In the genomic region with DNA sequence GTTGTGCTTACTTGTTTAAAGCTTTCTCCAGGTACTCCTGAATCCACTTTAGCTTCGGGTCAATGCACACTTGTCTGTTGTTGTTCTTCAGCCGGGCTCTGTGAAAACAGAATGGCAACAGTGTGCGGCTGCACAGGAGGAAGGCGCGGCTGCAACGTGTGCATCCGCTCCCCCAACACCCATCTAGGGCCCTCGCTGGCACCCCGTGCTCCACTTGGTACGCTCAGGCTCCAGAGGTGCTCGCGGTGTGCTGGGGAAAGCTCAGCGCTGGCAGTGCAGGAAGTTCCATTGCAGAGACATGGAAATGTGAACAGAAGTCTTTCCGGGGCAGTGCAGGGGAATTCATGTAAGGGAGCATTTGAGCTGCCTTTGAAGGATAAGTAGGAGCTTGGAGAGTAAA, we compare ENCODE assay signal across 29 cellular contexts. TPM values are rescaled to one million over a fixed set of nuclear protein-coding genes. Genes with fewer than 3 reads are reported as not detected.
"Had no signal": no experiment of that assay in that cellular context is flagged by ENCODE, and none has a peak within 500 bp of the region (broad histone marks: within the 10 kb centered on the region; RNA-seq: fewer than 3 reads in every experiment).

No MANE protein-coding gene starts in this region.

- H3K9me3 Mint-ChIP-seq: activated CD4-positive, alpha-beta memory T cell treated with anti-CD3 and anti-CD28 coated beads, Interleukin-2, amount 10 ng/mL, durations not matched to agents 7 days and 5 days; activated naive CD4-positive, alpha-beta T cell treated with anti-CD3 and anti-CD28 coated beads, Interleukin-2, amount 50 U/mL, for 72 hours; activated naive CD8-positive, alpha-beta T cell treated with anti-CD3 and anti-CD28 coated beads, Interleukin-2, amount 50 U/mL, for 24 hours; activated T-helper 17 cell treated with anti-CD3 and anti-CD28 coated beads, Interleukin-2, amount 50 U/mL, for 72 hours; central memory CD8-positive, alpha-beta T cell; IgD-negative memory B cell; T-cell had no signal

- DNase-seq: activated CD4-positive, alpha-beta memory T cell treated with anti-CD3 and anti-CD28 coated beads, Interleukin-2, amount 10 ng/mL, durations not matched to agents 7 days and 5 days; activated CD4-positive, alpha-beta T cell treated with anti-CD3 and anti-CD28 coated beads, Interleukin-2, amount 50 U/mL, for 1 hour; activated CD4-positive, CD25-positive, alpha-beta regulatory T cell; activated naive CD8-positive, alpha-beta T cell treated with anti-CD3 and anti-CD28 coated beads, Interleukin-2, amount 50 U/mL, for 24 hours; activated T-cell treated with anti-CD3 and anti-CD28 coated beads for 4 hours; activated T-cell treated with anti-CD3 and anti-CD28 coated beads, Interleukin-2, amount 50 U/mL, for 48 hours; amniotic stem cell; body of pancreas; KG1; NCI-H1048; NCI-H146; NCI-H2029; NCI-H2107; NCI-H2171 treated with DMSO at 0.1 percent for 48 hours; NCI-H345; NCI-H510A; NCI-H526 treated with DMSO at 0.1 percent for 48 hours; NCI-H82; PC-3; T-cell; T-helper 2 cell; T1000 had no signal

- H3K27me3 ChIP-seq: ascending aorta, body of pancreas had no signal

- H3K9me3 ChIP-seq: ascending aorta, body of pancreas had no signal

- H3K4me3 Mint-ChIP-seq: activated CD4-positive, alpha-beta memory T cell treated with anti-CD3 and anti-CD28 coated beads, Interleukin-2, amount 10 ng/mL, durations not matched to agents 7 days and 5 days; activated naive CD8-positive, alpha-beta T cell treated with anti-CD3 and anti-CD28 coated beads, Interleukin-2, amount 50 U/mL, for 24 hours; activated T-helper 17 cell treated with anti-CD3 and anti-CD28 coated beads, Interleukin-2, amount 50 U/mL, for 72 hours; central memory CD8-positive, alpha-beta T cell; T-cell had no signal

- H3K4me1 Mint-ChIP-seq: activated naive CD8-positive, alpha-beta T cell treated with anti-CD3 and anti-CD28 coated beads, Interleukin-2, amount 50 U/mL, for 24 hours; activated T-helper 17 cell treated with anti-CD3 and anti-CD28 coated beads, Interleukin-2, amount 50 U/mL, for 72 hours; central memory CD8-positive, alpha-beta T cell; IgD-negative memory B cell had no signal

- H3K36me3 Mint-ChIP-seq: activated naive CD4-positive, alpha-beta T cell treated with anti-CD3 and anti-CD28 coated beads, Interleukin-2, amount 50 U/mL, for 72 hours; T-cell had no signal

- H3K27ac Mint-ChIP-seq: activated CD4-positive, alpha-beta memory T cell treated with anti-CD3 and anti-CD28 coated beads, Interleukin-2, amount 10 ng/mL, durations not matched to agents 7 days and 5 days; activated naive CD4-positive, alpha-beta T cell treated with anti-CD3 and anti-CD28 coated beads, Interleukin-2, amount 50 U/mL, for 72 hours; activated naive CD8-positive, alpha-beta T cell treated with anti-CD3 and anti-CD28 coated beads, Interleukin-2, amount 50 U/mL, for 24 hours; activated T-helper 17 cell treated with anti-CD3 and anti-CD28 coated beads, Interleukin-2, amount 50 U/mL, for 72 hours; IgD-negative memory B cell; T-cell had no signal

- H3K4me3 ChIP-seq: ascending aorta, body of pancreas, SK-N-MC had no signal

- H3K27ac ChIP-seq: ascending aorta, SK-N-MC had no signal

- H3K4me1 ChIP-seq: ascending aorta had no signal

RNA-seq across cellular contexts. Expression of a gene that starts 6.3 kb away (rescaled TPM):
- total RNA-seq: activated CD4-positive, alpha-beta memory T cell treated with anti-CD3 and anti-CD28 coated beads, Interleukin-2, amount 10 ng/mL, durations not matched to agents 7 days and 5 days; activated CD8-positive, alpha-beta memory T cell treated with anti-CD3 and anti-CD28 coated beads for 36 hours had no signal
- polyA plus RNA-seq: IgD-negative memory B cell had no signal
